In genomic region chr18:22034276-22034675, GRCh38 we compare ENCODE assay signal across 26 cellular contexts.
DNase-seq lines count a peak whose midpoint lies in the region; ATAC-seq and TF ChIP-seq lines count a peak whose summit lies in the region.
"Had no signal": no experiment of that assay in that cellular context is flagged by ENCODE, and none has a peak within 500 bp of the region (broad histone marks: within the 10 kb centered on the region; RNA-seq: fewer than 3 reads in every experiment).

No MANE protein-coding gene starts in this region.

- ATAC-seq in HG02852 (IDR thresholded peaks at IDR 0.05; ENCODE audit: unreplicated experiment): no peak
- no peak for ATAC-seq in GM21737 (IDR thresholded peaks at IDR 0.05; ENCODE audit: unreplicated experiment)
- ATAC-seq: Right ventricle myocardium inferior had no signal

- H3K27ac ChIP-seq in A673 (ENCODE audit: low read depth, low read length, poor library complexity, severe bottlenecking): no peak overlapping the region
- H3K27ac ChIP-seq in neural progenitor cell: peak overlapping the region; percentile 96
- H3K27ac ChIP-seq: 22Rv1, SJSA1 had no signal

- BruUV-seq in A673 (replicated peaks; lab: Mats Ljungman, UMichigan): no TSS peak

- H3K4me1 Mint-ChIP-seq in neural progenitor cell: peaks cover 31% of the 10 kb centered on the region
- H3K4me1 Mint-ChIP-seq in CD14-positive monocyte: no peaks in the 10 kb centered on the region
- H3K4me1 Mint-ChIP-seq: CD8-positive, alpha-beta memory T cell had no signal

- no peak overlapping the region for H3K4me2 ChIP-seq in neural progenitor cell

- peaks cover 28% of the 10 kb centered on the region for H3F3A ChIP-seq in neural progenitor cell (ENCODE audit: low read depth)

- intact Hi-C loops in A673 (cut with micrococcal nuclease; ENCODE audit: unreplicated experiment) (loop anchor here (10.0 kb wide), 1 partner anchor 419 kb away; the partner anchor contains the start of gene SNRPD1), CD14-positive monocyte (cut with micrococcal nuclease) (no loop called here)

- H3K27me3 Mint-ChIP-seq in neural progenitor cell (ENCODE audit: insufficient read depth, low read depth): peaks cover 10% of the 10 kb centered on the region
- peaks cover 1 to 9% (median 4%) of the 10 kb centered on the region in 3 donors for H3K27me3 Mint-ChIP-seq in CD14-positive monocyte (ENCODE audit: low read depth in 3 of 3)

- H3K4me1 ChIP-seq in A673 (ENCODE audit: insufficient read depth, low read length, poor library complexity, severe bottlenecking): no peaks in the 10 kb centered on the region
- peaks cover 21% of the 10 kb centered on the region for H3K4me1 ChIP-seq in neural progenitor cell

- H3K27me3 ChIP-seq in A673 (replicated peaks; ENCODE audit: insufficient read depth, low read depth, low read length, poor library complexity): no peaks in the 10 kb centered on the region
- H3K27me3 ChIP-seq in MG63: no peaks in the 10 kb centered on the region
- no peaks in the 10 kb centered on the region for H3K27me3 ChIP-seq in neural progenitor cell
- H3K27me3 ChIP-seq: SJSA1 had no signal

- POLR2A ChIA-PET in A673 (lab: Charles Lee; ENCODE audit: low non-redundant PET): no interaction called here

- CTCF ChIA-PET in A673 (lab: Charles Lee): no interaction called here

- DNase-seq in A673 (ENCODE audit: low spot score) (peak; percentile 89), MG63 (peak; percentile 59), fibroblast of the aortic adventitia (ENCODE audit: low read depth) (peak; percentile 50), neural progenitor cell (ENCODE audit: low spot score) (no peak), CD14-positive monocyte (ENCODE audit: low spot score) (no peak), inferior parietal cortex (ENCODE audit: extremely low spot score) (no peak)
- DNase-seq: AML-193; C1 segment of cervical spinal cord; CD8-positive, alpha-beta memory T cell; DMS53; EL; GF-D8; HFFc6; MM.1S; NCI-H1048; NCI-H1436; NCI-H187 treated with DMSO at 0.1 percent for 48 hours; NCI-H2107; NCI-H446 treated with DMSO at 0.1 percent for 48 hours; NCI-H526 treated with DMSO at 0.1 percent for 48 hours; OCI-M1 had no signal

- no peaks in the 10 kb centered on the region for H3K36me3 Mint-ChIP-seq in neural progenitor cell
- no peaks in the 10 kb centered on the region for H3K36me3 Mint-ChIP-seq in CD14-positive monocyte
- H3K36me3 Mint-ChIP-seq: CD8-positive, alpha-beta memory T cell had no signal

- H3K36me3 ChIP-seq in A673 (ENCODE audit: insufficient read depth, low read length, poor library complexity, severe bottlenecking): no peaks in the 10 kb centered on the region
- no peaks in the 10 kb centered on the region for H3K36me3 ChIP-seq in MG63
- H3K36me3 ChIP-seq in neural progenitor cell: no peaks in the 10 kb centered on the region
- H3K36me3 ChIP-seq: SJSA1 had no signal

- no peaks in the 10 kb centered on the region for H4K20me1 ChIP-seq in neural progenitor cell (ENCODE audit: low read depth)

- H3K9me3 Mint-ChIP-seq in neural progenitor cell: peaks cover 7% of the 10 kb centered on the region
- H3K9me3 Mint-ChIP-seq in CD14-positive monocyte: peaks cover 0 to 8% (median 2%) of the 10 kb centered on the region in 7 donors
- H3K9me3 Mint-ChIP-seq: CD8-positive, alpha-beta memory T cell; HFFc6 had no signal

- H3K4me3 Mint-ChIP-seq in neural progenitor cell (no peak overlapping the region), CD14-positive monocyte (no peak overlapping the region)
- H3K4me3 Mint-ChIP-seq: CD8-positive, alpha-beta memory T cell; HFFc6 had no signal

- no peak overlapping the region for H3K9ac ChIP-seq in neural progenitor cell

- H3K27ac Mint-ChIP-seq in neural progenitor cell: peak overlapping the region; percentile 78
- H3K27ac Mint-ChIP-seq in CD14-positive monocyte: no peak overlapping the region
- H3K27ac Mint-ChIP-seq: CD8-positive, alpha-beta memory T cell; HFFc6 had no signal

- H3K79me2 ChIP-seq in neural progenitor cell (ENCODE audit: low read depth): no peaks in the 10 kb centered on the region

- H3K9me3 ChIP-seq in A673 (ENCODE audit: low read depth, low read length, poor library complexity, severe bottlenecking) (no peaks in the 10 kb centered on the region), MG63 (no peaks in the 10 kb centered on the region), neural progenitor cell (ENCODE audit: low read depth) (no peaks in the 10 kb centered on the region)
- H3K9me3 ChIP-seq: SJSA1 had no signal

- no peak for TF ChIP-seq CTCF in A673 (conservative IDR thresholded peaks at IDR 0.05; ENCODE audit: low read depth, low read length)
- no peak for TF ChIP-seq CTCF in fibroblast of the aortic adventitia (IDR thresholded peaks at IDR 0.05; ENCODE audit: insufficient read depth, low read length)
- no peak for TF ChIP-seq CTCF in neural progenitor cell (IDR thresholded peaks at IDR 0.05)
- TF ChIP-seq CTCF in CD14-positive monocyte (IDR thresholded peaks at IDR 0.05): no peak

- H2AFZ ChIP-seq in neural progenitor cell (replicated peaks): no peak overlapping the region

- no peak overlapping the region for H3K4me3 ChIP-seq in A673 (ENCODE audit: low read depth, low read length, poor library complexity, severe bottlenecking)
- H3K4me3 ChIP-seq in MG63: no peak overlapping the region
- no peak overlapping the region for H3K4me3 ChIP-seq in fibroblast of the aortic adventitia (ENCODE audit: low read depth, low read length)
- no peak overlapping the region for H3K4me3 ChIP-seq in neural progenitor cell
- H3K4me3 ChIP-seq: SJSA1 had no signal

Comparison
In these comparisons a context has a peak if more than half of its experiments do, and no peak if none do; other contexts are left out.
1. DNase-seq: peak in A673 (single experiment), MG63 (single experiment) and fibroblast of the aortic adventitia (single experiment); none in neural progenitor cell (single experiment), CD14-positive monocyte (single experiment) and inferior parietal cortex (single experiment).